Comparison of ENCODE assay signal across 22 cellular contexts in genomic region chr1:225842788-225843425, GRCh38. TPM values are rescaled to one million over a fixed set of nuclear protein-coding genes. Genes with fewer than 3 reads are reported as not detected.
DNase-seq lines count a peak whose midpoint lies in the region; ATAC-seq, FAIRE-seq and TF ChIP-seq lines count a peak whose summit lies in the region.
"Had no signal": no experiment of that assay in that cellular context is flagged by ENCODE, and none has a peak within 500 bp of the region (broad histone marks: within the 10 kb centered on the region; RNA-seq: fewer than 3 reads in every experiment).

No MANE protein-coding gene starts in this region.

- peaks cover under 1% of the 10 kb centered on the region for H3K36me3 Mint-ChIP-seq in CD4-positive, CD25-positive, alpha-beta regulatory T cell
- H3K36me3 Mint-ChIP-seq in astrocyte (ENCODE audit: low read depth, unreplicated experiment) (peaks cover 17% of the 10 kb centered on the region), memory B cell (peaks cover 7% of the 10 kb centered on the region)

- H3K9me3 ChIP-seq in CD4-positive, CD25-positive, alpha-beta regulatory T cell (ENCODE audit: control insufficient read depth in 2 of 2, low read length in 2 of 2), result no peaks in the 10 kb centered on the region
- H3K9me3 ChIP-seq in GM23248 (ENCODE audit: low read depth), result no peaks in the 10 kb centered on the region
- H3K9me3 ChIP-seq in astrocyte (ENCODE audit: insufficient read depth, low read depth, low read length), result no peaks in the 10 kb centered on the region
- H3K9me3 ChIP-seq: prostate gland, stomach, vagina had no signal

- FAIRE-seq in astrocyte (lab: Jason Lieb, UNC), result no peak
- FAIRE-seq: islet of Langerhans had no signal

- H3K27me3 ChIP-seq in CD4-positive, CD25-positive, alpha-beta regulatory T cell (ENCODE audit: control insufficient read depth, insufficient read depth, low read length), result no peaks in the 10 kb centered on the region
- H3K27me3 ChIP-seq in GM23248 (replicated peaks; ENCODE audit: insufficient read depth) (no peaks in the 10 kb centered on the region), astrocyte (ENCODE audit: insufficient read depth, low read length) (no peaks in the 10 kb centered on the region)
- H3K27me3 ChIP-seq: stomach, vagina had no signal

- peak overlapping the region; percentile 33 to 82 (median 50) for H3K27ac Mint-ChIP-seq in CD4-positive, CD25-positive, alpha-beta regulatory T cell
- H3K27ac Mint-ChIP-seq in astrocyte (ENCODE audit: unreplicated experiment), result peak overlapping the region; percentile 3
- peak overlapping the region; percentile 28 for H3K27ac Mint-ChIP-seq in memory B cell

- H3K4me3 ChIP-seq in CD4-positive, CD25-positive, alpha-beta regulatory T cell (ENCODE audit: low read depth, low read length), result no peak overlapping the region
- H3K4me3 ChIP-seq in GM23248, result no peak overlapping the region
- no peak overlapping the region for H3K4me3 ChIP-seq in astrocyte (ENCODE audit: insufficient read depth, low read depth, low read length)
- H3K4me3 ChIP-seq: prostate gland, stomach, vagina had no signal

- no peaks in the 10 kb centered on the region for H3K9me3 Mint-ChIP-seq in CD4-positive, CD25-positive, alpha-beta regulatory T cell
- H3K9me3 Mint-ChIP-seq in astrocyte (ENCODE audit: unreplicated experiment), result no peaks in the 10 kb centered on the region
- H3K9me3 Mint-ChIP-seq in memory B cell, result no peaks in the 10 kb centered on the region

- peaks cover 11% of the 10 kb centered on the region for H3K4me1 ChIP-seq in CD4-positive, CD25-positive, alpha-beta regulatory T cell (ENCODE audit: control insufficient read depth, insufficient read depth, low read length, poor library complexity, severe bottlenecking)
- H3K4me1 ChIP-seq in GM23248 (ENCODE audit: insufficient read depth), result no peaks in the 10 kb centered on the region
- no peaks in the 10 kb centered on the region for H3K4me1 ChIP-seq in astrocyte (ENCODE audit: insufficient read depth, low read length)
- H3K4me1 ChIP-seq: prostate gland had no signal

- H4K20me1 ChIP-seq in GM23248 (ENCODE audit: insufficient read depth), result no peaks in the 10 kb centered on the region
- H4K20me1 ChIP-seq in astrocyte (ENCODE audit: insufficient read depth, low read length), result peaks cover 5% of the 10 kb centered on the region

- no peak overlapping the region for H3K27ac ChIP-seq in CD4-positive, CD25-positive, alpha-beta regulatory T cell (ENCODE audit: insufficient read depth, low read length, poor library complexity, severe bottlenecking)
- H3K27ac ChIP-seq in GM23248 (no peak overlapping the region), astrocyte (ENCODE audit: low read depth, low read length) (no peak overlapping the region)
- H3K27ac ChIP-seq: HL-60, prostate gland, vagina had no signal

- no peaks in the 10 kb centered on the region for H3F3A ChIP-seq in GM23248 (ENCODE audit: insufficient read depth)

- no peak for ATAC-seq in CD4-positive, CD25-positive, alpha-beta regulatory T cell (ENCODE audit: low read depth in 2 of 2)
- ATAC-seq in memory B cell (ENCODE audit: low read depth) (no peak), HG02840 (IDR thresholded peaks at IDR 0.05; ENCODE audit: low FRiP score, unreplicated experiment) (no peak)

- H3K79me2 ChIP-seq in GM23248 (ENCODE audit: insufficient read depth) (no peaks in the 10 kb centered on the region), astrocyte (ENCODE audit: insufficient read depth, low read length) (no peaks in the 10 kb centered on the region)

- 88 to 90% methylated on average over 6 of the region's 6 CpGs for WGBS in GM23248 (ENCODE audit: low coverage in 1 of 2, low lambda C conversion rate in 2 of 2, missing lambda C conversion rate in 2 of 2), 2 experiments

- DNase-seq in CD4-positive, CD25-positive, alpha-beta regulatory T cell, result no peak
- DNase-seq in GM23248 (peak; percentile 43), astrocyte (ENCODE audit: low read depth) (no peak), memory B cell (ENCODE audit: low spot score in 2 of 2) (no peak), NCI-H1417 treated with DMSO at 0.1 percent for 48 hours (lab: John Stamatoyannopoulos, UW) (no peak), OCI-M1 (lab: John Stamatoyannopoulos, UW) (no peak), GM03348 (ENCODE audit: low spot score) (no peak)
- DNase-seq: activated naive CD4-positive, alpha-beta T cell treated with Interleukin-2 at 50 U/mL for 16 hours; AML-193; glutamatergic neuron; HCEC 1CT; Kasumi-1; NCI-H146; stomach had no signal

- in situ Hi-C loops in GM23248 (cut with MboI), result no loop called here

- no peaks in the 10 kb centered on the region for H3K27me3 Mint-ChIP-seq in CD4-positive, CD25-positive, alpha-beta regulatory T cell
- H3K27me3 Mint-ChIP-seq in astrocyte (ENCODE audit: low read depth, unreplicated experiment), result no peaks in the 10 kb centered on the region
- no peaks in the 10 kb centered on the region for H3K27me3 Mint-ChIP-seq in memory B cell

- H3K36me3 ChIP-seq in CD4-positive, CD25-positive, alpha-beta regulatory T cell (ENCODE audit: control insufficient read depth, insufficient read depth, low read length), result peaks cover 22% of the 10 kb centered on the region
- H3K36me3 ChIP-seq in GM23248 (ENCODE audit: low read depth), result no peaks in the 10 kb centered on the region
- H3K36me3 ChIP-seq in astrocyte (ENCODE audit: insufficient read depth, low read length), result no peaks in the 10 kb centered on the region

- no peaks in the 10 kb centered on the region for H3K9me2 ChIP-seq in GM23248 (ENCODE audit: insufficient read depth)

- no peak for TF ChIP-seq CTCF in astrocyte (IDR thresholded peaks at IDR 0.05; ENCODE audit: insufficient read depth, low read depth, low read length)

- H3K9ac ChIP-seq in GM23248, result no peak overlapping the region
- no peak overlapping the region for H3K9ac ChIP-seq in astrocyte (ENCODE audit: low read length)

- H3K4me2 ChIP-seq in GM23248 (ENCODE audit: unreplicated experiment) (no peak overlapping the region), astrocyte (ENCODE audit: low read length) (no peak overlapping the region)

- H2AFZ ChIP-seq in GM23248, result no peak overlapping the region
- H2AFZ ChIP-seq in astrocyte (ENCODE audit: low read depth, low read length), result no peak overlapping the region

- H3K4me3 Mint-ChIP-seq in CD4-positive, CD25-positive, alpha-beta regulatory T cell, result peak overlapping the region in 1 of 4 donors; percentile 49
- no peak overlapping the region for H3K4me3 Mint-ChIP-seq in astrocyte (ENCODE audit: unreplicated experiment)
- H3K4me3 Mint-ChIP-seq in memory B cell, result no peak overlapping the region

- peaks cover 0 to 49% (median 14%) of the 10 kb centered on the region in 4 donors for H3K4me1 Mint-ChIP-seq in CD4-positive, CD25-positive, alpha-beta regulatory T cell
- H3K4me1 Mint-ChIP-seq in astrocyte (ENCODE audit: low read depth, unreplicated experiment) (no peaks in the 10 kb centered on the region), memory B cell (peaks cover 21% of the 10 kb centered on the region)

RNA-seq across cellular contexts. Expression of gene EPHX1, which starts 33.0 kb away (rescaled TPM):
- 0.62 TPM for total RNA-seq in CD4-positive, CD25-positive, alpha-beta regulatory T cell
- polyA plus RNA-seq in CD4-positive, CD25-positive, alpha-beta regulatory T cell, result under 1 TPM in 3 of 4 donors, not detected in 1; 0.11 to 0.52 (median 0.38) TPM
- total RNA-seq in GM23248 (2014; rRNA removed; shearing (Covaris generic)), result 18.2 and 21.9 TPM in 2 replicates
- 16.6 and 17.0 TPM in 2 replicates for polyA plus RNA-seq in GM23248 (2016; fragmentation: Nextera tagmentation; extraction: Ambion mirVana)
- total RNA-seq in astrocyte, result 82.8 and 96.9 TPM in 2 replicates

RNA-seq across cellular contexts. Expression of gene TMEM63A, which starts 39.3 kb away (rescaled TPM):
- total RNA-seq in CD4-positive, CD25-positive, alpha-beta regulatory T cell, result 454 TPM
- polyA plus RNA-seq in CD4-positive, CD25-positive, alpha-beta regulatory T cell, result 10 to 100 TPM; 66.9 to 72.2 (median 69.3) TPM
- 9.7 and 11.9 TPM in 2 replicates for total RNA-seq in GM23248 (2014; rRNA removed; shearing (Covaris generic))
- 8.5 and 13.5 TPM in 2 replicates for polyA plus RNA-seq in GM23248 (2016; fragmentation: Nextera tagmentation; extraction: Ambion mirVana)
- total RNA-seq in astrocyte, result 28.7 and 29.0 TPM in 2 replicates

RNA-seq across cellular contexts. Expression of gene LEFTY1, which starts 46.0 kb away (rescaled TPM):
- total RNA-seq in CD4-positive, CD25-positive, alpha-beta regulatory T cell, result 0.39 TPM
- under 1 TPM in 2 of 4 donors, not detected in 2; 0.13 to 0.17 TPM for polyA plus RNA-seq in CD4-positive, CD25-positive, alpha-beta regulatory T cell
- not detected in 2 replicates for total RNA-seq in GM23248 (2014; rRNA removed; shearing (Covaris generic))
- polyA plus RNA-seq in GM23248 (2016; fragmentation: Nextera tagmentation; extraction: Ambion mirVana), result not detected in 2 replicates
- total RNA-seq in astrocyte, result 4.2 and 11.8 TPM in 2 replicates
- total RNA-seq: cerebellum, epithelial cell of proximal tubule, NCI-H460, vagina had no signal

Comparison
In these comparisons a context has a peak if more than half of its experiments do, and no peak if none do; other contexts are left out.
1. RNA of gene EPHX1, which starts 33.0 kb away (total RNA-seq): 82.8 to 96.9 TPM in astrocyte and 18.2 to 21.9 TPM in GM23248; 0.62 TPM in CD4-positive, CD25-positive, alpha-beta regulatory T cell (single experiment); every median in the first group is over 10 times any median in the second.
2. RNA of gene TMEM63A, which starts 39.3 kb away (total RNA-seq): 454 TPM in CD4-positive, CD25-positive, alpha-beta regulatory T cell (single experiment); 28.7 to 29.0 TPM in astrocyte and 9.7 to 11.9 TPM in GM23248; every median in the first group is over 10 times any median in the second.
3. Peak in every context shown above with its lines, with median percentiles within 50 percentile points of each other: H3K27ac Mint-ChIP-seq.